Comparison of ENCODE assay signal across 1 cellular context in the genomic region with DNA sequence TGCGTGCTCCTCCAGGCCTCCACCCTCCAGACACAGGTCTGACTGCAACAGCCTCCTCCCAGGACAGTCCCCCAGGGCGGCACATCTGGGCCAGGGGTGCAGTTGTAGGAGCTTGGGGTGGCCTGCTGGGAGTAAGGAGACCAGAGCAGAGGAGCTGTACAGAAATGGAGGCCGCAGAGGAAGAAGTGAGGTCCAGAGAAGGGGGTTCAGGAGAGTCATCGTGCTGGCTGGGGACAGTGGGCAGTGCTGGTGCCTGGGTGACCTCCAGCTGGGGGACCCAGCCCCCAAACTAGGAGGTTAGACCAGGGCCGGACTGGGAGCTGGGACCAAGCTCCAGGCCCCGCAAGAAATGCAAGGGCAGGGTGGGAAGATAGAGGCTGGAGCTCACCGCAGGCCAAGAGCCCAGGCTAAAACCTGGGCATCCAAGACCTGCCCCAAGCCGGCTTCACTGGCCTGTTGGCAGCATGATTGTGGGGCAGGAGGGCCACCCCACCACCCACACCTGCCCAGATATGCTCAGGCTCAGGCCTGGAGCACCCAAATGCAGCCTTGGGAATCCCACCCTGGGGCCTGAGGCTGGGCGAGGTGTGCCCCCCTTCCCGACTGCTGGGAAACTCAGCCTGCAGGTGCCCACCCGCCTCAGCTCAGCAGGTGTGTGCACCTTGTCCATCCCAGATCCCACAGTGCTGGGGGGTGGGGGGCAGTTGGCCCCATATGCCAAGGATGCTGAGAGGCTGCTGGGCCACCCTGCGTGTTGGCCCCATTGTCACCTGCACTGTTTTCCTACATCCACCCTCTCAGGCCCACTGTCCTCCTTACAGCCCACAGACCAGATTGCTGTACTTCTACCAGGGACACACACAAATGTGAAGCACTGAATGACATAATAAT.
TF ChIP-seq lines count a peak whose summit lies in the region.

No MANE protein-coding gene starts in this region.

TF ChIP-seq in K562, 482 proteins besides CTCF, POLR2A, EP300 and RAD21:
- TF ChIP-seq LARP7 (IDR thresholded peaks at IDR 0.05) (no peak), ZNF217 (CRISPR knock-in tag; IDR thresholded peaks at IDR 0.05) (no peak), ZNF830 (CRISPR knock-in tag; IDR thresholded peaks at IDR 0.05) (no peak), HDAC6 (IDR thresholded peaks at IDR 0.05; ENCODE audit: low read depth, low read length) (no peak), BCOR (IDR thresholded peaks at IDR 0.05) (no peak), HNRNPK (IDR thresholded peaks at IDR 0.05; ENCODE audit: low read depth, low read length, poor library complexity, severe bottlenecking) (no peak), ZFP1 (CRISPR knock-in tag; IDR thresholded peaks at IDR 0.05) (no peak), ERF (CRISPR knock-in tag; IDR thresholded peaks at IDR 0.05) (no peak), ZNF766 (CRISPR knock-in tag; conservative IDR thresholded peaks at IDR 0.05) (no peak), SMAD2 (IDR thresholded peaks at IDR 0.05; ENCODE audit: low read depth, low read length) (no peak), CXXC5 (CRISPR knock-in tag; IDR thresholded peaks at IDR 0.05) (no peak), PHF21A (IDR thresholded peaks at IDR 0.05; ENCODE audit: borderline replicate concordance, low read depth) (no peak), E2F3 (CRISPR knock-in tag; IDR thresholded peaks at IDR 0.05) (no peak)
- TF ChIP-seq, protein P1, sequence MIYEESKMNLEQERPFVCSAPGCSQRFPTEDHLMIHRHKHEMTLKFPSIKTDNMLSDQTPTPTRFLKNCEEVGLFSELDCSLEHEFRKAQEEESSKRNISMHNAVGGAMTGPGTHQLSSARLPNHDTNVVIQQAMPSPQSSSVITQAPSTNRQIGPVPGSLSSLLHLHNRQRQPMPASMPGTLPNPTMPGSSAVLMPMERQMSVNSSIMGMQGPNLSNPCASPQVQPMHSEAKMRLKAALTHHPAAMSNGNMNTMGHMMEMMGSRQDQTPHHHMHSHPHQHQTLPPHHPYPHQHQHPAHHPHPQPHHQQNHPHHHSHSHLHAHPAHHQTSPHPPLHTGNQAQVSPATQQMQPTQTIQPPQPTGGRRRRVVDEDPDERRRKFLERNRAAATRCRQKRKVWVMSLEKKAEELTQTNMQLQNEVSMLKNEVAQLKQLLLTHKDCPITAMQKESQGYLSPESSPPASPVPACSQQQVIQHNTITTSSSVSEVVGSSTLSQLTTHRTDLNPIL (CRISPR knock-in tag; IDR thresholded peaks at IDR 0.05) = no peak
